ENCODE assay signal across 15 cellular contexts in the genomic region with DNA sequence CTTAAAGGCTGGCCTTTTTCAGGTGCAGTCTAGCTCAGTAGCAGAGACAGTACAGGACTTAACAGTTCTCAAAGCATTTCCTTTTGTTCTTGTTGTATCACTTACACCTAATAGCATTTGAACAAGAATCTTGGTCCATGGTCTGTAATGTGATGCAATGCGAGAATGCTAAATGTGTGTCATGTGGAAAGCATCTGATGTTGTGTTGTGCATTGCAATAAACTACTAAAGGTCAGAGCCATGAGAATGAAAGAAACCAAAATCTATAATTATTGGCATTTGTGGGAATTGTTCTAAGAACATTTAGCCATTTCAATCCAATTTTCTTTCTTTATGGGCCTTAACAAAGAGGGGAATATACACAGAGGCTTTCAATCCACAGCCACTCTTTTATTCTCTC.
A peak's percentile ranks its signal among the peaks of the same experiment; 100 is the strongest.
DNase-seq lines count a peak whose midpoint lies in the region; ATAC-seq, FAIRE-seq and TF ChIP-seq lines count a peak whose summit lies in the region.
"Had no signal": no experiment of that assay in that cellular context is flagged by ENCODE, and none has a peak within 500 bp of the region (broad histone marks: within the 10 kb centered on the region; RNA-seq: fewer than 3 reads in every experiment).

No MANE protein-coding gene starts in this region.

- TF ChIP-seq POLR2A in HepG2 (IDR thresholded peaks at IDR 0.05; ENCODE audit: insufficient read depth in 1 of 2, low read depth in 2 of 2, low read length in 2 of 2) (no peak), right lobe of liver (IDR thresholded peaks at IDR 0.05) (no peak)

- H3K4me2 ChIP-seq in HepG2 (ENCODE audit: low read depth, low read length): no peak overlapping the region
- no peak overlapping the region for H3K4me2 ChIP-seq in neural progenitor cell
- no peak overlapping the region for H3K4me2 ChIP-seq in smooth muscle cell
- H3K4me2 ChIP-seq in mammary epithelial cell (ENCODE audit: insufficient read depth, low read depth, low read length): no peak overlapping the region

- no peaks in the 10 kb centered on the region for H3K27me3 Mint-ChIP-seq in neural progenitor cell (ENCODE audit: insufficient read depth, low read depth)
- H3K27me3 Mint-ChIP-seq: B cell; CD4-positive, alpha-beta T cell had no signal

- DNase-seq in HepG2 (ENCODE audit: low spot score) (no peak), right lobe of liver (no peak), adipocyte (ENCODE audit: low read depth) (peak; percentile 54), neural progenitor cell (ENCODE audit: low spot score) (peak; percentile 14), smooth muscle cell (lab: John Stamatoyannopoulos, UW; ENCODE audit: unreplicated experiment) (no peak), mammary epithelial cell (no peak), pancreas (no peak)
- DNase-seq: C1 segment of cervical spinal cord; Calu3; CD4-positive, alpha-beta T cell; DMS 273 treated with DMSO at 0.1 percent for 48 hours; GM23248 had no signal

- TF ChIP-seq EP300 in HepG2 (IDR thresholded peaks at IDR 0.05; ENCODE audit: low read depth in 2 of 2, low read length in 2 of 2) (no peak), HepG2 (CRISPR knock-in tag; IDR thresholded peaks at IDR 0.05; ENCODE audit: borderline replicate concordance) (no peak)

- CTCF ChIA-PET in HepG2 (lab: Yijun Ruan, JAX; ENCODE audit: low intra/inter-chr PET ratio, low total read pairs): no interaction called here
- CTCF ChIA-PET in mammary epithelial cell (lab: Charles Lee; ENCODE audit: low non-redundant PET): no interaction called here

- H3K9ac ChIP-seq in HepG2 (ENCODE audit: insufficient read depth, low read depth, low read length) (no peak overlapping the region), adipocyte (ENCODE audit: low read length) (no peak overlapping the region), neural progenitor cell (no peak overlapping the region), smooth muscle cell (ENCODE audit: low read depth) (no peak overlapping the region), mammary epithelial cell (ENCODE audit: insufficient read depth, low read length) (no peak overlapping the region)
- H3K9ac ChIP-seq: GM23248 had no signal

- intact Hi-C loops in HepG2 (cut with micrococcal nuclease; ENCODE audit: unreplicated experiment): no loop called here
- intact Hi-C loops in right lobe of liver (cut with DNase I): no loop called here
- intact Hi-C loops in mammary epithelial cell (cut with micrococcal nuclease): no loop called here
- intact Hi-C loops in pancreas (cut with DNase I): no loop called here

- TF ChIP-seq RAD21 in HepG2 (CRISPR knock-in tag; IDR thresholded peaks at IDR 0.05): no peak

- in situ Hi-C loops in HepG2 (cut with HindIII; ENCODE audit: extremely low pct_ligation_motif_present, low pct_unique_long_range_greater_than_20kb) (no loop called here), mammary epithelial cell (cut with MboI; ENCODE audit: low sequenced_read_pairs in 2 of 2) (no loop called here)

- no peak overlapping the region for H3K4me3 Mint-ChIP-seq in neural progenitor cell
- H3K4me3 Mint-ChIP-seq: B cell; CD4-positive, alpha-beta T cell had no signal

- H3K36me3 Mint-ChIP-seq in neural progenitor cell: no peaks in the 10 kb centered on the region

- H2AFZ ChIP-seq in HepG2 (ENCODE audit: low read length) (no peak overlapping the region), neural progenitor cell (replicated peaks) (no peak overlapping the region), smooth muscle cell (ENCODE audit: low read depth) (no peak overlapping the region), mammary epithelial cell (ENCODE audit: low read depth, low read length) (no peak overlapping the region)
- H2AFZ ChIP-seq: GM23248 had no signal

- H3F3A ChIP-seq in neural progenitor cell (ENCODE audit: low read depth): no peaks in the 10 kb centered on the region
- H3F3A ChIP-seq in smooth muscle cell (ENCODE audit: low read depth): no peaks in the 10 kb centered on the region

- no peaks in the 10 kb centered on the region for H3K27me3 ChIP-seq in HepG2 (ENCODE audit: control insufficient read depth in 1 of 2, insufficient read depth in 2 of 2, low read length in 2 of 2)
- no peaks in the 10 kb centered on the region for H3K27me3 ChIP-seq in right lobe of liver
- no peaks in the 10 kb centered on the region for H3K27me3 ChIP-seq in adipocyte (replicated peaks; ENCODE audit: control insufficient read depth, insufficient read depth, low read length)
- H3K27me3 ChIP-seq in neural progenitor cell: no peaks in the 10 kb centered on the region
- H3K27me3 ChIP-seq in smooth muscle cell (ENCODE audit: low read depth): no peaks in the 10 kb centered on the region
- H3K27me3 ChIP-seq in mammary epithelial cell (ENCODE audit: insufficient read depth, low read length): no peaks in the 10 kb centered on the region
- no peaks in the 10 kb centered on the region for H3K27me3 ChIP-seq in pancreas

- WGBS in HepG2 (ENCODE audit: low lambda C conversion rate): 56% methylated on average over 1 of the region's 1 CpG
- WGBS in right lobe of liver (ENCODE audit: insufficient coverage, low coverage, low lambda C conversion rate, missing lambda C conversion rate): 100% methylated on average over 1 of the region's 1 CpG
- 86% methylated on average over 1 of the region's 1 CpG for WGBS in smooth muscle cell (ENCODE audit: low lambda C conversion rate)
- 94% methylated on average over 1 of the region's 1 CpG for WGBS in mammary epithelial cell (ENCODE audit: low coverage, missing lambda C conversion rate)
- 91 to 92% methylated on average over 1 of the region's 1 CpG for WGBS in pancreas, 2 donors

- no peak overlapping the region for H3K4me3 ChIP-seq in HepG2 (replicated peaks in 1 of 3; ENCODE audit: insufficient read depth in 1 of 3, low read depth in 2 of 3, low read length in 3 of 3)
- no peak overlapping the region for H3K4me3 ChIP-seq in right lobe of liver
- H3K4me3 ChIP-seq in adipocyte (ENCODE audit: low read length): no peak overlapping the region
- H3K4me3 ChIP-seq in neural progenitor cell: no peak overlapping the region
- H3K4me3 ChIP-seq in smooth muscle cell: no peak overlapping the region
- no peak overlapping the region for H3K4me3 ChIP-seq in mammary epithelial cell (replicated peaks in 1 of 3; ENCODE audit: insufficient read depth in 1 of 3, low read depth in 2 of 3, low read length in 3 of 3)
- no peak overlapping the region for H3K4me3 ChIP-seq in pancreas
- H3K4me3 ChIP-seq: GM23248 had no signal

- no peak for TF ChIP-seq CTCF in HepG2 (CRISPR knock-in tag; IDR thresholded peaks at IDR 0.05)
- TF ChIP-seq CTCF in right lobe of liver (IDR thresholded peaks at IDR 0.05): no peak
- no peak for TF ChIP-seq CTCF in neural progenitor cell (IDR thresholded peaks at IDR 0.05)
- no peak for TF ChIP-seq CTCF in smooth muscle cell (IDR thresholded peaks at IDR 0.05; ENCODE audit: borderline replicate concordance, insufficient read depth, poor library complexity, severe bottlenecking)
- no peak for TF ChIP-seq CTCF in mammary epithelial cell (conservative IDR thresholded peaks at IDR 0.05 in 1 of 2, IDR thresholded peaks at IDR 0.05 in 1 of 2; ENCODE audit: extremely low read depth in 1 of 2, insufficient read depth in 1 of 2, low read depth in 1 of 2, low read length in 2 of 2)
- TF ChIP-seq CTCF in pancreas (IDR thresholded peaks at IDR 0.05): no peak

- no peak overlapping the region for H3K27ac ChIP-seq in HepG2 (ENCODE audit: extremely low read length, insufficient read depth, low read length)
- no peak overlapping the region for H3K27ac ChIP-seq in right lobe of liver
- H3K27ac ChIP-seq in neural progenitor cell: no peak overlapping the region
- no peak overlapping the region for H3K27ac ChIP-seq in smooth muscle cell (ENCODE audit: low read depth)
- no peak overlapping the region for H3K27ac ChIP-seq in mammary epithelial cell (ENCODE audit: insufficient read depth, low read depth, low read length)
- no peak overlapping the region for H3K27ac ChIP-seq in pancreas
- H3K27ac ChIP-seq: GM23248 had no signal

- POLR2A ChIA-PET in HepG2 (lab: Yijun Ruan, JAX): no interaction called here

- ATAC-seq in HepG2 (no peak), right lobe of liver (no peak), pancreas (no peak)

- no peaks in the 10 kb centered on the region for H4K20me1 ChIP-seq in HepG2 (ENCODE audit: insufficient read depth, low read length)
- H4K20me1 ChIP-seq in neural progenitor cell (ENCODE audit: low read depth): no peaks in the 10 kb centered on the region
- H4K20me1 ChIP-seq in smooth muscle cell (ENCODE audit: low read depth): no peaks in the 10 kb centered on the region
- H4K20me1 ChIP-seq in mammary epithelial cell (ENCODE audit: insufficient read depth, low read length): no peaks in the 10 kb centered on the region

- H3K9me3 Mint-ChIP-seq in neural progenitor cell: no peaks in the 10 kb centered on the region

- dilution Hi-C loops in mammary epithelial cell (cut with HindIII; ENCODE audit: low sequenced_read_pairs): no loop called here

- H3K27ac Mint-ChIP-seq in neural progenitor cell: no peak overlapping the region
- H3K27ac Mint-ChIP-seq: B cell; CD4-positive, alpha-beta T cell had no signal

- H3K9me3 ChIP-seq in HepG2 (ENCODE audit: low read length) (no peaks in the 10 kb centered on the region), right lobe of liver (no peaks in the 10 kb centered on the region), adipocyte (ENCODE audit: control insufficient read depth, low read length) (no peaks in the 10 kb centered on the region), neural progenitor cell (ENCODE audit: low read depth) (no peaks in the 10 kb centered on the region), smooth muscle cell (replicated peaks; ENCODE audit: low read depth) (no peaks in the 10 kb centered on the region), mammary epithelial cell (replicated peaks; ENCODE audit: insufficient read depth, low read length) (peaks cover 12% of the 10 kb centered on the region), pancreas (no peaks in the 10 kb centered on the region)

- H3K79me2 ChIP-seq in HepG2 (ENCODE audit: insufficient read depth, low read length) (no peaks in the 10 kb centered on the region), neural progenitor cell (ENCODE audit: low read depth) (no peaks in the 10 kb centered on the region), smooth muscle cell (ENCODE audit: low read depth) (no peaks in the 10 kb centered on the region), mammary epithelial cell (ENCODE audit: insufficient read depth, low read length) (no peaks in the 10 kb centered on the region)

- no peaks in the 10 kb centered on the region for H3K4me1 ChIP-seq in HepG2 (ENCODE audit: insufficient read depth, low read length)
- no peaks in the 10 kb centered on the region for H3K4me1 ChIP-seq in right lobe of liver
- no peaks in the 10 kb centered on the region for H3K4me1 ChIP-seq in adipocyte (ENCODE audit: control insufficient read depth, insufficient read depth, low read length)
- H3K4me1 ChIP-seq in neural progenitor cell: no peaks in the 10 kb centered on the region
- no peaks in the 10 kb centered on the region for H3K4me1 ChIP-seq in smooth muscle cell (ENCODE audit: low read depth)
- H3K4me1 ChIP-seq in mammary epithelial cell (ENCODE audit: insufficient read depth, low read length): no peaks in the 10 kb centered on the region
- H3K4me1 ChIP-seq in pancreas: no peaks in the 10 kb centered on the region

- FAIRE-seq in HepG2 (lab: Jason Lieb, UNC) (no peak), pancreas (lab: Jason Lieb, UNC) (no peak)
- FAIRE-seq: A204.1, H54 had no signal

- H3K4me1 Mint-ChIP-seq in neural progenitor cell: no peaks in the 10 kb centered on the region
- H3K4me1 Mint-ChIP-seq: B cell had no signal

- no TSS peak for BruUV-seq in HepG2 (replicated peaks; lab: Mats Ljungman, UMichigan)
- no TSS peak for BruUV-seq in mammary epithelial cell (replicated peaks; lab: Mats Ljungman, UMichigan)

- H3K36me3 ChIP-seq in HepG2 (replicated peaks in 1 of 2; ENCODE audit: control insufficient read depth in 1 of 2, insufficient read depth in 2 of 2, low read length in 2 of 2): no peaks in the 10 kb centered on the region
- H3K36me3 ChIP-seq in right lobe of liver: no peaks in the 10 kb centered on the region
- no peaks in the 10 kb centered on the region for H3K36me3 ChIP-seq in adipocyte (ENCODE audit: control insufficient read depth, insufficient read depth, low read length, severe bottlenecking)
- no peaks in the 10 kb centered on the region for H3K36me3 ChIP-seq in neural progenitor cell
- no peaks in the 10 kb centered on the region for H3K36me3 ChIP-seq in smooth muscle cell (ENCODE audit: low read depth)
- H3K36me3 ChIP-seq in mammary epithelial cell (ENCODE audit: insufficient read depth, low read length): no peaks in the 10 kb centered on the region
- H3K36me3 ChIP-seq in pancreas: no peaks in the 10 kb centered on the region

Comparison
In these comparisons a context has a peak if more than half of its experiments do, and no peak if none do; other contexts are left out.
1. DNase-seq: peak in adipocyte (single experiment) and neural progenitor cell (single experiment); none in HepG2 (single experiment), right lobe of liver (0 of 3), smooth muscle cell (single experiment), mammary epithelial cell (single experiment) and pancreas (0 of 6).